In genomic region chr3:14780927-14781507, GRCh38 we compare ENCODE assay signal across 9 cellular contexts. TPM values are rescaled to one million over a fixed set of nuclear protein-coding genes. Genes with fewer than 3 reads are reported as not detected.
DNase-seq lines count a peak whose midpoint lies in the region; ATAC-seq and TF ChIP-seq lines count a peak whose summit lies in the region.
"Had no signal": no experiment of that assay in that cellular context is flagged by ENCODE, and none has a peak within 500 bp of the region (broad histone marks: within the 10 kb centered on the region; RNA-seq: fewer than 3 reads in every experiment).

No MANE protein-coding gene starts in this region.

- H3K79me1 ChIP-seq in neuronal stem cell (ENCODE audit: low read depth, low read length): no peaks in the 10 kb centered on the region

- no peak overlapping the region for H2BK5ac ChIP-seq in neuronal stem cell (ENCODE audit: low read length)

- H3K14ac ChIP-seq in neuronal stem cell (ENCODE audit: low read length): no peak overlapping the region

- H3K4ac ChIP-seq in neuronal stem cell (ENCODE audit: low read length): no peak overlapping the region

- H3K27me3 ChIP-seq in BJ (ENCODE audit: control insufficient read depth, insufficient read depth, low read length): no peaks in the 10 kb centered on the region; the same call in 1 of the 2 replicates
- H3K27me3 ChIP-seq in neuronal stem cell (ENCODE audit: control insufficient read depth in 3 of 3, insufficient read depth in 3 of 3, low read depth in 1 of 3, low read length in 3 of 3): peaks cover 0 to 7% (median 0%) of the 10 kb centered on the region in 3 experiments

- H3K27ac ChIP-seq in neuronal stem cell (replicated peaks; ENCODE audit: low read length): no peak overlapping the region
- H3K27ac ChIP-seq: KMS-11 had no signal

- no peaks in the 10 kb centered on the region for H3K36me3 ChIP-seq in BJ (ENCODE audit: control insufficient read depth, insufficient read depth, low read length)
- no peaks in the 10 kb centered on the region for H3K36me3 ChIP-seq in neuronal stem cell (replicated peaks in 1 of 2; ENCODE audit: control insufficient read depth in 2 of 2, insufficient read depth in 2 of 2, low read length in 2 of 2)

- ATAC-seq in GM18907 (IDR thresholded peaks at IDR 0.05; ENCODE audit: unreplicated experiment) (peak; percentile 59), esophagus mucosa (peak; percentile 75), GM18861 (IDR thresholded peaks at IDR 0.05; ENCODE audit: unreplicated experiment) (no peak)

- no CpG with 5 or more reads among the region's 12 CpGs for WGBS in neuronal stem cell (ENCODE audit: extremely low coverage in 2 of 2, insufficient read length in 2 of 2, insufficient replicate concordance in 1 of 2), 2 donors

- no peak overlapping the region for H2BK120ac ChIP-seq in neuronal stem cell (ENCODE audit: low read depth, low read length)

- no peak overlapping the region for H2BK12ac ChIP-seq in neuronal stem cell (ENCODE audit: low read length)

- POLR2A ChIA-PET in BJ (lab: Charles Lee): no interaction called here

- TF ChIP-seq CTCF in BJ (IDR thresholded peaks at IDR 0.05; ENCODE audit: insufficient read depth, low read depth, low read length): peak; percentile 67

- H3K23ac ChIP-seq in neuronal stem cell (ENCODE audit: low read depth, low read length, poor library complexity): no peak overlapping the region

- no peak overlapping the region for H4K91ac ChIP-seq in neuronal stem cell (ENCODE audit: low read depth, low read length, poor library complexity)

- CTCF ChIA-PET in BJ (lab: Yijun Ruan, JAX): interaction anchor here (0.7 to 3.9 kb wide), 9 partner anchors 9 to 885 kb away, joined by 3 to 22 read pairs (median 3); partner anchors contain the start of gene C3orf20

- H2AFZ ChIP-seq in neuronal stem cell (ENCODE audit: low read length): no peak overlapping the region

- H3K4me3 ChIP-seq in BJ (ENCODE audit: low read depth, low read length) (no peak overlapping the region), neuronal stem cell (ENCODE audit: low read length in 2 of 2) (no peak overlapping the region)

- no peak overlapping the region for H2BK15ac ChIP-seq in neuronal stem cell (ENCODE audit: low read length)

- no peak overlapping the region for H3K4me2 ChIP-seq in neuronal stem cell (ENCODE audit: insufficient read depth, low read length, poor library complexity, severe bottlenecking)
- H3K4me2 ChIP-seq: KMS-11 had no signal

- no peak overlapping the region for H2AK5ac ChIP-seq in neuronal stem cell (ENCODE audit: low read depth, low read length)

- no peak overlapping the region for H4K8ac ChIP-seq in neuronal stem cell (ENCODE audit: low read depth, low read length)

- no peaks in the 10 kb centered on the region for H3K9me3 ChIP-seq in neuronal stem cell (replicated peaks in 1 of 2; ENCODE audit: control insufficient read depth in 2 of 2, insufficient read depth in 1 of 2, low read depth in 1 of 2, low read length in 2 of 2)

- H3K4me1 ChIP-seq in neuronal stem cell (ENCODE audit: control insufficient read depth in 2 of 2, insufficient read depth in 1 of 2, low read depth in 1 of 2, low read length in 2 of 2): no peaks in the 10 kb centered on the region

- H3K9ac ChIP-seq in neuronal stem cell (ENCODE audit: low read depth, low read length, poor library complexity): no peak overlapping the region
- H3K9ac ChIP-seq: KMS-11 had no signal

- no peak for DNase-seq in BJ (ENCODE audit: low read depth)
- peak; percentile 12 for DNase-seq in HPDE6-E6E7 (ENCODE audit: extremely low spot score)
- DNase-seq in RPMI8226: peak; percentile 84
- peak; percentile 24 for DNase-seq in neuronal stem cell (ENCODE audit: low spot score)
- DNase-seq in C1 segment of cervical spinal cord (lab: John Stamatoyannopoulos, UW): no peak

- H3K18ac ChIP-seq in neuronal stem cell (ENCODE audit: low read length): no peak overlapping the region

RNA-seq across cellular contexts. Expression of gene FGD5, which starts 37.7 kb away (rescaled TPM):
- not detected in 2 replicates for polyA plus RNA-seq in BJ (2011; rRNA removed)
- polyA minus RNA-seq in BJ (2011; rRNA and poly(A)+ RNA removed): not detected in 2 replicates
- 2.5 TPM for total RNA-seq in esophagus mucosa
- polyA plus RNA-seq in neuronal stem cell (2013, experiment 1 of 2): 0.39 TPM
- 0.43 TPM for polyA plus RNA-seq in neuronal stem cell (2013, experiment 2 of 2)

Comparison
In these comparisons a context has a peak if more than half of its experiments do, and no peak if none do; other contexts are left out.
1. DNase-seq: peak in HPDE6-E6E7 (single experiment), RPMI8226 (single experiment) and neuronal stem cell (single experiment); none in BJ (single experiment) and C1 segment of cervical spinal cord (0 of 14).